In the genomic region with DNA sequence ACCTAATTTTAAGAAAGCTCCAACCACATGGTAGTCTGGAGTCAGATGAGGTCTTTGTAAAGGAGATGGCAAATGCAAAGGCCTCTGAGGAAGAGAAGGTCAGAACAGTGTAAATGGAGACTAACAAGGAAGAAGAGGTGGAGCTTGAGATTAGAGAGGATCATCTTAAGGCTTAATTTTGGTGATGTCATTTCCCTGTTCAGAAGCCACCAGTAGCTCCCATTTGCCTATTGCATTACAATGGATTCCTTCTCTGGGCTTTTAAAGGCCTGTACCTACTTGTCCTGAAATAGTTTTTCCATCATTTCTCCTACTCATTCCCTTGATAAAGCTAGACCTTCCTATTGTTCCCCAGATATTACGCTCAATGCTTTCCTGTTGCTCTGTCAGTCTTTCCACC, we compare ENCODE assay signal across 15 cellular contexts.
"Had no signal": no experiment of that assay in that cellular context is flagged by ENCODE, and none has a peak within 500 bp of the region (broad histone marks: within the 10 kb centered on the region; RNA-seq: fewer than 3 reads in every experiment).

No MANE protein-coding gene starts in this region.

- H3K4me3 ChIP-seq: skin epidermis, transverse colon had no signal

- H3K36me3 ChIP-seq: neutrophil, transverse colon had no signal

- DNase-seq: activated CD4-positive, alpha-beta memory T cell treated with anti-CD3 and anti-CD28 coated beads, Interleukin-2, amount 10 ng/mL, durations not matched to agents 7 days and 5 days; activated CD4-positive, alpha-beta T cell treated with anti-CD3 and anti-CD28 coated beads for 36 hours; activated T-cell treated with anti-CD3 and anti-CD28 coated beads, Interleukin-2, amount 50 U/mL, for 48 hours; central memory CD4-positive, alpha-beta T cell; cortex of kidney; endodermal cell; foreskin melanocyte; head of caudate nucleus; kidney; midbrain; naive thymus-derived CD4-positive, alpha-beta T cell; T-helper 9 cell; transverse colon had no signal

- H3K27me3 ChIP-seq: neutrophil, transverse colon had no signal

- H3K9me3 ChIP-seq: neutrophil, transverse colon had no signal

- H3K27ac ChIP-seq: neutrophil, skin epidermis had no signal
